In the genomic region with DNA sequence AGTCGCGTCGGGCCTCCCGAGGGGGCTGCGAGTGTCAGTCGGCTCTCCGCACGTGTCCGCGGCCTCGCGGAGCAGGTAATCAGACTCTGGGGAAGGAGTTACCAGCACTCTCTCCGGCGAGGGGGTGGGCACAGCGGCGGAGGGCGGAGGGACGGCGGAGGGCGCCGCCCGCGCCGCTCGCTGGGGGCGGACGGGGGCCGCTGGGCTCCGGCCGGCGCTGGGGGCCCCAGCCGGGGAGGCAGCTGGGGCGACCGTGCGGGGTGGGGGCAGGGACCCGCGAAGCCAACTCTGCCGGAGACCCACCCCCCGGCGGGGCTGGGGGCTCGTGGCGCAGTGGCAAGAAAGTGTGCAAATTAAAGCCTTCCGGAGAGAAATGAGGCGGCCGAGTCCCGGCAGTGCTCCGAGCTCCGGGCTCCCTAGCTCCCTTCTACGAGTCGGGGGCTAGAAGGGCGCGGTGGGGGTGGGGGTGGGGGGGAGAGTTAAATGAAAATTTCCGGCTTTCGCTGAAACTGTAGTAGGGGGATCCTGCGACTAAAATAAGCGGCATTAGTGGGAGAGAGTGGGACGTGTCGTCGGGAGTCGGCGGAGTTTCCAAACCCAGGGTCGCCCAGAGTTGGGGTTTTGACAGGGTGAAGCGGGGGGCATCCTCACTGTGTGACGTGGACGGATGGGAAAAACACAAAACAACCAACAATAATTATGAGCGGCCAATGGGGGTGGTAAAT, we compare ENCODE assay signal across 8 cellular contexts. TPM values are rescaled to one million over a fixed set of nuclear protein-coding genes. Genes with fewer than 3 reads are reported as not detected.
A peak's percentile ranks its signal among the peaks of the same experiment; 100 is the strongest.
DNase-seq lines count a peak whose midpoint lies in the region; ATAC-seq and TF ChIP-seq lines count a peak whose summit lies in the region.

Gene CDK6 (minus strand): TSS at position 85 of the 725 bp plus-strand sequence. CDS start 3,250 bp downstream, outside the sequence.

- peak; percentile 16 for DNase-seq in SKM-1 treated with dmso at 0.1 percent for 144 hours (lab: John Stamatoyannopoulos, UW; ENCODE audit: unreplicated experiment)
- DNase-seq in SKM-1 (lab: John Stamatoyannopoulos, UW; ENCODE audit: unreplicated experiment), result no peak
- peak; percentile 86 for DNase-seq in RPMI8226
- peak; percentile 88 for DNase-seq in activated effector memory CD4-positive, alpha-beta T cell treated with anti-CD3 and anti-CD28 coated beads, Interleukin-2, amount 50 U/mL, for 16 hours
- no peak for DNase-seq in glomerular endothelial cell (ENCODE audit: extremely low read depth, low read depth, low spot score)
- DNase-seq in ovary, result peak; percentile 53 to 73 (median 60)
- DNase-seq in ureter (ENCODE audit: low spot score), result peak; percentile 59

- peaks cover 2% of the 10 kb centered on the region for H3K27me3 ChIP-seq in ovary

- TF ChIP-seq POLR2A in ovary (IDR thresholded peaks at IDR 0.05), result no peak

- intact Hi-C loops in ovary (cut with DNase I), result loop anchor here in 3 of 4 donors (10.0 kb wide), 3 partner anchors 142 to 218 kb away; no protein-coding TSS in a partner anchor

- H3K36me3 ChIP-seq in ovary, result no peaks in the 10 kb centered on the region

- H3K4me1 ChIP-seq in ovary (ENCODE audit: insufficient read depth), result peaks cover 4% of the 10 kb centered on the region

- H3K9me3 ChIP-seq in ovary, result no peaks in the 10 kb centered on the region

- H3K4me3 ChIP-seq in ovary, result peak within 1 kb of the TSS; percentile 55

- TF ChIP-seq EP300 in ovary (IDR thresholded peaks at IDR 0.05), result no peak

- peak within 1 kb of the TSS; percentile 30 to 35 for H3K27ac ChIP-seq in ovary

- no peak for TF ChIP-seq CTCF in ovary (IDR thresholded peaks at IDR 0.05)

- peak; percentile 30 for ATAC-seq in HG03159 (IDR thresholded peaks at IDR 0.05; ENCODE audit: unreplicated experiment)

- WGBS in ovary, 3 donors, result 0 to 1% (median 1%) methylated on average over 53 to 66 of the region's 66 CpGs

RNA-seq across cellular contexts. Expression of gene CDK6, which starts in this region (rescaled TPM):
- total RNA-seq in glomerular endothelial cell, result 84.9 and 108 TPM in 2 replicates
- 10 to 100 TPM in 6 of 7 donors, 1 to 10 TPM in 1; 5.4 to 20.4 (median 11.6) TPM for total RNA-seq in ovary
- polyA plus RNA-seq in ovary, result 1 to 10 TPM; 1.8 to 4.4 TPM
- 24.8 TPM for total RNA-seq in ureter

Comparison
In these comparisons a context has a peak if more than half of its experiments do, and no peak if none do; other contexts are left out.
1. DNase-seq: peak in SKM-1 treated with dmso at 0.1 percent for 144 hours (single experiment), RPMI8226 (single experiment), activated effector memory CD4-positive, alpha-beta T cell treated with anti-CD3 and anti-CD28 coated beads, Interleukin-2, amount 50 U/mL, for 16 hours (single experiment), ovary (5 of 5) and ureter (single experiment); none in SKM-1 (single experiment) and glomerular endothelial cell (single experiment).